Comparison of ENCODE assay signal across 18 cellular contexts in genomic region chr11:60977224-60977623, GRCh38. TPM values are rescaled to one million over a fixed set of nuclear protein-coding genes. Genes with fewer than 3 reads are reported as not detected.
DNase-seq lines count a peak whose midpoint lies in the region; ATAC-seq and TF ChIP-seq lines count a peak whose summit lies in the region.
"Had no signal": no experiment of that assay in that cellular context is flagged by ENCODE, and none has a peak within 500 bp of the region (broad histone marks: within the 10 kb centered on the region; RNA-seq: fewer than 3 reads in every experiment).

No MANE protein-coding gene starts in this region.

- intact Hi-C loops in thyroid gland (cut with DNase I) = no loop called here

- no peaks in the 10 kb centered on the region for H3K27me3 Mint-ChIP-seq in activated naive CD4-positive, alpha-beta T cell treated with anti-CD3 and anti-CD28 coated beads, Interleukin-2, amount 10 ng/mL, durations not matched to agents 7 days and 5 days
- H3K27me3 Mint-ChIP-seq in T-cell = no peaks in the 10 kb centered on the region
- no peaks in the 10 kb centered on the region for H3K27me3 Mint-ChIP-seq in central memory CD8-positive, alpha-beta T cell
- no peaks in the 10 kb centered on the region for H3K27me3 Mint-ChIP-seq in stimulated activated naive B cell treated with anti-CD40 and anti-IgM and Interleukin-4, amounts not matched to agents 10 μg/mL and 1 μg/mL and 100 μg/mL, for 72 hours

- peak; percentile 21 for DNase-seq in activated naive CD4-positive, alpha-beta T cell treated with anti-CD3 and anti-CD28 coated beads, Interleukin-2, amount 10 ng/mL, durations not matched to agents 7 days and 5 days
- no peak for DNase-seq in activated naive CD4-positive, alpha-beta T cell treated with Interleukin-2 at 50 U/mL for 16 hours
- DNase-seq in T-cell = no peak
- no peak for DNase-seq in central memory CD8-positive, alpha-beta T cell (ENCODE audit: low spot score in 2 of 2)
- DNase-seq in stimulated activated naive B cell treated with anti-CD40 and anti-IgM and Interleukin-4, amounts not matched to agents 10 μg/mL and 1 μg/mL and 100 μg/mL, for 72 hours = no peak
- DNase-seq in thyroid gland = no peak
- no peak for DNase-seq in UCSD-AML1 (lab: John Stamatoyannopoulos, UW; ENCODE audit: unreplicated experiment)
- DNase-seq: left lung, NCI-H2081 treated with DMSO at 0.1 percent for 48 hours, NCI-H510A treated with DMSO at 0.1 percent for 48 hours, small intestine had no signal

- H3K4me1 ChIP-seq in thyroid gland = no peaks in the 10 kb centered on the region
- H3K4me1 ChIP-seq: Caco-2, left lung, neural progenitor cell had no signal

- H3K27me3 ChIP-seq in thyroid gland = no peaks in the 10 kb centered on the region
- H3K27me3 ChIP-seq: left lung, neural progenitor cell had no signal

- H3K4me3 Mint-ChIP-seq in activated naive CD4-positive, alpha-beta T cell treated with anti-CD3 and anti-CD28 coated beads, Interleukin-2, amount 10 ng/mL, durations not matched to agents 7 days and 5 days = peak overlapping the region; percentile 59
- H3K4me3 Mint-ChIP-seq in T-cell = peak overlapping the region; percentile 69 to 94 (median 92)
- H3K4me3 Mint-ChIP-seq in central memory CD8-positive, alpha-beta T cell = peak overlapping the region; percentile 71
- no peak overlapping the region for H3K4me3 Mint-ChIP-seq in stimulated activated naive B cell treated with anti-CD40 and anti-IgM and Interleukin-4, amounts not matched to agents 10 μg/mL and 1 μg/mL and 100 μg/mL, for 72 hours
- H3K4me3 Mint-ChIP-seq: mesothelial cell of epicardium, neural progenitor cell had no signal

- no peaks in the 10 kb centered on the region for H3K9me3 Mint-ChIP-seq in activated naive CD4-positive, alpha-beta T cell treated with anti-CD3 and anti-CD28 coated beads, Interleukin-2, amount 10 ng/mL, durations not matched to agents 7 days and 5 days
- H3K9me3 Mint-ChIP-seq in T-cell = no peaks in the 10 kb centered on the region
- no peaks in the 10 kb centered on the region for H3K9me3 Mint-ChIP-seq in central memory CD8-positive, alpha-beta T cell
- H3K9me3 Mint-ChIP-seq in stimulated activated naive B cell treated with anti-CD40 and anti-IgM and Interleukin-4, amounts not matched to agents 10 μg/mL and 1 μg/mL and 100 μg/mL, for 72 hours = no peaks in the 10 kb centered on the region
- H3K9me3 Mint-ChIP-seq: mesothelial cell of epicardium, neural progenitor cell had no signal

- H3K4me3 ChIP-seq in thyroid gland (replicated peaks in 1 of 3) = no peak overlapping the region
- H3K4me3 ChIP-seq: left lung, neural progenitor cell had no signal

- TF ChIP-seq POLR2A in thyroid gland (IDR thresholded peaks at IDR 0.05) = no peak

- POLR2A ChIA-PET in T-cell (lab: Charles Lee) = interaction anchor here (0.6 to 1.1 kb wide), 4 partner anchors 9 to 67 kb away, joined by 3 to 5 read pairs (median 4); no protein-coding TSS in a partner anchor

- H3K4me1 Mint-ChIP-seq in activated naive CD4-positive, alpha-beta T cell treated with anti-CD3 and anti-CD28 coated beads, Interleukin-2, amount 10 ng/mL, durations not matched to agents 7 days and 5 days = peaks cover 69% of the 10 kb centered on the region
- H3K4me1 Mint-ChIP-seq in T-cell = peaks cover 70 to 88% (median 79%) of the 10 kb centered on the region in 3 donors
- H3K4me1 Mint-ChIP-seq in central memory CD8-positive, alpha-beta T cell = peaks cover 71% of the 10 kb centered on the region
- H3K4me1 Mint-ChIP-seq in stimulated activated naive B cell treated with anti-CD40 and anti-IgM and Interleukin-4, amounts not matched to agents 10 μg/mL and 1 μg/mL and 100 μg/mL, for 72 hours = peaks cover 29 to 37% of the 10 kb centered on the region in 2 donors

- H3K36me3 ChIP-seq in thyroid gland = no peaks in the 10 kb centered on the region
- H3K36me3 ChIP-seq: left lung, neural progenitor cell had no signal

- no peak for ATAC-seq in T-cell (replicated peaks in 1 of 4)
- no peak for ATAC-seq in central memory CD8-positive, alpha-beta T cell (replicated peaks; ENCODE audit: extremely low read depth, poor library complexity, severe bottlenecking)
- ATAC-seq in stimulated activated naive B cell treated with anti-CD40 and anti-IgM and Interleukin-4, amounts not matched to agents 10 μg/mL and 1 μg/mL and 100 μg/mL, for 72 hours (replicated peaks) = no peak
- ATAC-seq: left lung, SK-N-SH treated with all-trans-retinoic acid at 6 μM for 48 hours had no signal

- no peaks in the 10 kb centered on the region for H3K9me3 ChIP-seq in thyroid gland
- H3K9me3 ChIP-seq: Caco-2, left lung had no signal

- CTCF ChIA-PET in activated naive CD4-positive, alpha-beta T cell treated with anti-CD3 and anti-CD28 coated beads, Interleukin-2, amount 10 ng/mL, durations not matched to agents 7 days and 5 days (lab: Charles Lee) = interaction anchor here (0.6 to 1.6 kb wide), 7 partner anchors 9 to 134 kb away, joined by 3 to 9 read pairs (median 3); no protein-coding TSS in a partner anchor
- CTCF ChIA-PET in T-cell (lab: Charles Lee) = interaction anchor here in 1 of 2 donors (0.9 kb wide), 1 partner anchor 142 kb away, joined by 3 read pairs; no protein-coding TSS in a partner anchor

- no peak overlapping the region for H3K27ac ChIP-seq in thyroid gland
- H3K27ac ChIP-seq: KMS-11, left lung, neural progenitor cell had no signal

- TF ChIP-seq CTCF in thyroid gland (IDR thresholded peaks at IDR 0.05) = no peak

- H3K36me3 Mint-ChIP-seq in activated naive CD4-positive, alpha-beta T cell treated with anti-CD3 and anti-CD28 coated beads, Interleukin-2, amount 10 ng/mL, durations not matched to agents 7 days and 5 days = peaks cover 83% of the 10 kb centered on the region
- peaks cover 50% of the 10 kb centered on the region for H3K36me3 Mint-ChIP-seq in T-cell
- peaks cover 44% of the 10 kb centered on the region for H3K36me3 Mint-ChIP-seq in central memory CD8-positive, alpha-beta T cell (ENCODE audit: insufficient read depth)
- no peaks in the 10 kb centered on the region for H3K36me3 Mint-ChIP-seq in stimulated activated naive B cell treated with anti-CD40 and anti-IgM and Interleukin-4, amounts not matched to agents 10 μg/mL and 1 μg/mL and 100 μg/mL, for 72 hours
- H3K36me3 Mint-ChIP-seq: mesothelial cell of epicardium, neural progenitor cell had no signal

- peak overlapping the region; percentile 97 for H3K27ac Mint-ChIP-seq in activated naive CD4-positive, alpha-beta T cell treated with anti-CD3 and anti-CD28 coated beads, Interleukin-2, amount 10 ng/mL, durations not matched to agents 7 days and 5 days
- H3K27ac Mint-ChIP-seq in T-cell = peak overlapping the region; percentile 90 to 96
- H3K27ac Mint-ChIP-seq in central memory CD8-positive, alpha-beta T cell (ENCODE audit: low read depth) = peak overlapping the region; percentile 93
- H3K27ac Mint-ChIP-seq in stimulated activated naive B cell treated with anti-CD40 and anti-IgM and Interleukin-4, amounts not matched to agents 10 μg/mL and 1 μg/mL and 100 μg/mL, for 72 hours = peak overlapping the region; percentile 25
- H3K27ac Mint-ChIP-seq: mesothelial cell of epicardium had no signal

- 73 to 89% methylated on average over 4 of the region's 4 CpGs for WGBS in thyroid gland, 2 donors

RNA-seq across cellular contexts. Expression of gene CD6, which starts 5.7 kb away (rescaled TPM):
- total RNA-seq in T-cell (100 to 1,000 TPM; 413 to 594 (median 495) TPM), thyroid gland (1 to 10 TPM in 1 of 4 donors, under 1 TPM in 3; 0.40 to 2.7 (median 0.69) TPM)
- total RNA-seq: pulmonary artery endothelial cell, RPMI7951 had no signal

RNA-seq across cellular contexts. Expression of gene SLC15A3, which starts 25.2 kb away (rescaled TPM):
- total RNA-seq in T-cell (10 to 100 TPM in 1 of 5 donors, 1 to 10 TPM in 4; 5.4 to 12.2 (median 6.7) TPM), thyroid gland (10 to 100 TPM in 2 of 4 donors, 1 to 10 TPM in 2; 6.3 to 16.5 (median 8.9) TPM)

RNA-seq across cellular contexts. Expression of gene TMEM132A, which starts 53.0 kb away (rescaled TPM):
- total RNA-seq in T-cell (1 to 10 TPM in 2 of 5 donors, under 1 TPM in 1, not detected in 2; 0.23 to 1.6 (median 1.2) TPM), thyroid gland (1 to 10 TPM; 3.3 to 8.3 (median 3.9) TPM)

Comparison
In these comparisons a context has a peak if more than half of its experiments do, and no peak if none do; other contexts are left out.
1. H3K27ac Mint-ChIP-seq: peak in every context shown above with its lines; median percentile 97 in activated naive CD4-positive, alpha-beta T cell treated with anti-CD3 and anti-CD28 coated beads, Interleukin-2, amount 10 ng/mL, durations not matched to agents 7 days and 5 days; 93 in T-cell; 93 in central memory CD8-positive, alpha-beta T cell; 25 in stimulated activated naive B cell treated with anti-CD40 and anti-IgM and Interleukin-4, amounts not matched to agents 10 μg/mL and 1 μg/mL and 100 μg/mL, for 72 hours.
2. H3K4me3 Mint-ChIP-seq: peak in activated naive CD4-positive, alpha-beta T cell treated with anti-CD3 and anti-CD28 coated beads, Interleukin-2, amount 10 ng/mL, durations not matched to agents 7 days and 5 days (single experiment), T-cell (3 of 3) and central memory CD8-positive, alpha-beta T cell (single experiment); none in stimulated activated naive B cell treated with anti-CD40 and anti-IgM and Interleukin-4, amounts not matched to agents 10 μg/mL and 1 μg/mL and 100 μg/mL, for 72 hours (0 of 2).
3. RNA of gene CD6, which starts 5.7 kb away (total RNA-seq): 413 to 594 TPM in T-cell; 0.40 to 2.7 TPM in thyroid gland; every median in the first group is over 100 times any median in the second.